In genomic region chr9:79939819-79940218, GRCh38 we compare ENCODE assay signal across 22 cellular contexts.
A peak's percentile ranks its signal among the peaks of the same experiment; 100 is the strongest.
DNase-seq lines count a peak whose midpoint lies in the region; ATAC-seq and TF ChIP-seq lines count a peak whose summit lies in the region.
"Had no signal": no experiment of that assay in that cellular context is flagged by ENCODE, and none has a peak within 500 bp of the region (broad histone marks: within the 10 kb centered on the region; RNA-seq: fewer than 3 reads in every experiment).

No MANE protein-coding gene starts in this region.

- ATAC-seq in GM18502 (IDR thresholded peaks at IDR 0.05; ENCODE audit: poor library complexity, unreplicated experiment) (no peak), GM21528 (IDR thresholded peaks at IDR 0.05; ENCODE audit: low FRiP score, unreplicated experiment) (no peak), HG03342 (IDR thresholded peaks at IDR 0.05; ENCODE audit: unreplicated experiment) (no peak)
- ATAC-seq: activated CD8-positive, alpha-beta T cell treated with anti-CD3 and anti-CD28 coated beads, Interleukin-2, amount 10 ng/mL, durations not matched to agents 7 days and 5 days; T-helper 17 cell had no signal

- peak overlapping the region; percentile 88 for H3K27ac ChIP-seq in VCaP
- H3K27ac ChIP-seq: BLaER1 treated with 17β-estradiol and CSF1 and Interleukin-3, amounts not matched to agents 10 nM and 100 nM; transverse colon had no signal

- no peak for TF ChIP-seq CTCF in VCaP (conservative IDR thresholded peaks at IDR 0.05)

- peak; percentile 23 for DNase-seq in NCI-H748 (lab: John Stamatoyannopoulos, UW; ENCODE audit: unreplicated experiment)
- DNase-seq in NCI-H748 treated with DMSO at 0.1 percent for 48 hours (lab: John Stamatoyannopoulos, UW), result no peak
- peak; percentile 46 for DNase-seq in medulla oblongata (ENCODE audit: extremely low spot score)
- no peak for DNase-seq in AML-193 (lab: John Stamatoyannopoulos, UW)
- DNase-seq: activated CD4-positive, CD25-positive, alpha-beta regulatory T cell treated with anti-CD3 and anti-CD28 coated beads, Interleukin-2, amount 50 U/mL, for 72 hours; activated CD8-positive, alpha-beta T cell treated with anti-CD3 and anti-CD28 coated beads, Interleukin-2, amount 10 ng/mL, durations not matched to agents 7 days and 5 days; aorta; Caco-2; HFFc6; Kasumi-1; NCI-H1048; NCI-H2029 treated with DMSO at 0.1 percent for 48 hours; NCI-H345; retina; stimulated activated CD4-positive, alpha-beta T cell treated with anti-CD3 and anti-CD28 coated beads, Interleukin-2, amount 100 ng/mL, for 24 hours; T-helper 17 cell; transverse colon had no signal

Comparison
In these comparisons a context has a peak if more than half of its experiments do, and no peak if none do; other contexts are left out.
1. DNase-seq: peak in NCI-H748 (single experiment) and medulla oblongata (single experiment); none in NCI-H748 treated with DMSO at 0.1 percent for 48 hours (single experiment) and AML-193 (0 of 2).